In the genomic region with DNA sequence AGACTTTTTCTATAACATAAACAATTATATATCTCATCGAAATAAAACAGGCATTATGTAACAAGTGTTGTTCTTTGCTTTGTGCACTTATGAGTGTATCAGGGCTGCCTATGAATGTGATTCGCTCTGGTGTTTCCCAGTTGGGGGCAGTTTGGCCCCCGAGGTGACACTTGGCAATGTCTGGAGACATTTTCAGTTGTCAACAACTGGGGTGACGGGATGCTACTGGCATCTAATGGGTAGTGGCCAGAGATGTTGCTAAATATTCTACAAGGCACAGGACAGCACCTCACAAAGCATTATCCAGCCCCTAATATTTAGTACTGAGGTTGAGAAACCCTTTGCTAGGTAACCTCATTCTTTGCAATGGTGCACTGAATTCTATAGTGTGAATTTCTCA, we compare ENCODE assay signal across 16 cellular contexts.
"Had no signal": no experiment of that assay in that cellular context is flagged by ENCODE, and none has a peak within 500 bp of the region (broad histone marks: within the 10 kb centered on the region; RNA-seq: fewer than 3 reads in every experiment).

No MANE protein-coding gene starts in this region.

- H3K36me3 ChIP-seq: thoracic aorta, upper lobe of left lung had no signal

- DNase-seq: activated CD4-positive, alpha-beta T cell treated with anti-CD3 and anti-CD28 coated beads for 1 hour; activated CD4-positive, alpha-beta T cell treated with anti-CD3 and anti-CD28 coated beads, Interleukin-2, amount 50 U/mL, for 1 hour; activated CD8-positive, alpha-beta T cell treated with anti-CD3 and anti-CD28 coated beads, Interleukin-2, amount 10 ng/mL, durations not matched to agents 7 days and 5 days; activated gamma-delta T cell; aorta; effector memory CD4-positive, alpha-beta T cell; foreskin melanocyte; nephron progenitor cell; stimulated activated CD4-positive, alpha-beta T cell treated with anti-CD3 and anti-CD28 coated beads, Interleukin-4, amount 100 ng/mL, for 24 hours; stimulated activated naive CD4-positive, alpha-beta T cell treated with Interleukin-2 at 50 U/mL for 16 hours; upper lobe of left lung had no signal

- H3K9me3 ChIP-seq: thoracic aorta, upper lobe of left lung had no signal

- H2AFZ ChIP-seq: parathyroid adenoma had no signal

- H3K4me3 ChIP-seq: upper lobe of left lung had no signal

- H3K27ac Mint-ChIP-seq: activated CD8-positive, alpha-beta T cell treated with anti-CD3 and anti-CD28 coated beads, Interleukin-2, amount 10 ng/mL, durations not matched to agents 7 days and 5 days; activated naive CD4-positive, alpha-beta T cell treated with anti-CD3 and anti-CD28 coated beads, Interleukin-2, amount 50 U/mL, for 24 hours; activated T-helper 1 cell treated with anti-CD3 and anti-CD28 coated beads, Interleukin-12 subunit alpha, Interleukin-12 subunit beta, Interleukin-2, Interleukin-4 antibody, amounts not matched to agents 30 ng/mL and 10 ng/mL and 1 ng/mL, durations not matched to agents 14 hours and 24 hours and 36 hours; nephron progenitor cell; T-helper 2 cell treated with Interferon-gamma antibody and Interleukin-4, amounts not matched to agents 5 μg/mL and 100 μg/mL, for 36 hours had no signal

- H3K4me1 Mint-ChIP-seq: activated naive CD4-positive, alpha-beta T cell treated with anti-CD3 and anti-CD28 coated beads, Interleukin-2, amount 50 U/mL, for 24 hours; nephron progenitor cell had no signal

- H3K27me3 Mint-ChIP-seq: activated naive CD4-positive, alpha-beta T cell treated with anti-CD3 and anti-CD28 coated beads, Interleukin-2, amount 50 U/mL, for 24 hours had no signal

- H3K27me3 ChIP-seq: upper lobe of left lung had no signal

- H3K9me3 Mint-ChIP-seq: activated T-helper 1 cell treated with anti-CD3 and anti-CD28 coated beads, Interleukin-12 subunit alpha, Interleukin-12 subunit beta, Interleukin-2, Interleukin-4 antibody, amounts not matched to agents 30 ng/mL and 10 ng/mL and 1 ng/mL, durations not matched to agents 14 hours and 24 hours and 36 hours; T-helper 2 cell treated with Interferon-gamma antibody and Interleukin-4, amounts not matched to agents 5 μg/mL and 100 μg/mL, for 36 hours had no signal

- H3K36me3 Mint-ChIP-seq: activated naive CD4-positive, alpha-beta T cell treated with anti-CD3 and anti-CD28 coated beads, Interleukin-2, amount 50 U/mL, for 24 hours had no signal

- H3K27ac ChIP-seq: parathyroid adenoma, thoracic aorta, upper lobe of left lung had no signal

- H3K79me2 ChIP-seq: parathyroid adenoma had no signal

- H3K4me1 ChIP-seq: parathyroid adenoma had no signal

- ATAC-seq: activated CD8-positive, alpha-beta T cell treated with anti-CD3 and anti-CD28 coated beads, Interleukin-2, amount 10 ng/mL, durations not matched to agents 7 days and 5 days had no signal

- H3K9ac ChIP-seq: parathyroid adenoma had no signal

- H3K4me3 Mint-ChIP-seq: activated CD8-positive, alpha-beta T cell treated with anti-CD3 and anti-CD28 coated beads, Interleukin-2, amount 10 ng/mL, durations not matched to agents 7 days and 5 days; activated naive CD4-positive, alpha-beta T cell treated with anti-CD3 and anti-CD28 coated beads, Interleukin-2, amount 50 U/mL, for 24 hours; activated T-helper 1 cell treated with anti-CD3 and anti-CD28 coated beads, Interleukin-12 subunit alpha, Interleukin-12 subunit beta, Interleukin-2, Interleukin-4 antibody, amounts not matched to agents 30 ng/mL and 10 ng/mL and 1 ng/mL, durations not matched to agents 14 hours and 24 hours and 36 hours; nephron progenitor cell; T-helper 2 cell treated with Interferon-gamma antibody and Interleukin-4, amounts not matched to agents 5 μg/mL and 100 μg/mL, for 36 hours had no signal
